In the genomic region with DNA sequence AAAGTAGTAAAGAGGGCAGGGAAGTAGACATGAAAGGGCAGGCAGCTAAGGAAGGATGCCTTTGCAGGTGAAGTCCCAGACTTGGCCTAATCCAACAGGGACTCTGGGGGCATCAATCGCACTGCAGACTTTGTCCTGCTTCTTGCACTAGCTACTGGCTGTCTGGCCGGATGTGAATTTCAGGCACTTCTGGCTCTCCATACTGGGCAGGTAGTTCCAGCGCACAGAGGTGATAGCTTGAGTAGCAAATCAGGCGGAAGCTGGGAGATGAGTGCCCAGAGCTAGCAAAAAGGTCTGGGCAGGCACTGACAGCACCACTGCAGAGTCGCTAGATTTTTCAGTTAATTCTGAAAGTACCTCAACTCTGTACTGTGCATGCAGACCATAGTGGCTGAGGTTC, we compare ENCODE assay signal across 14 cellular contexts. TPM values are rescaled to one million over a fixed set of nuclear protein-coding genes. Genes with fewer than 3 reads are reported as not detected.
DNase-seq lines count a peak whose midpoint lies in the region; ATAC-seq lines count a peak whose summit lies in the region.
"Had no signal": no experiment of that assay in that cellular context is flagged by ENCODE, and none has a peak within 500 bp of the region (broad histone marks: within the 10 kb centered on the region; RNA-seq: fewer than 3 reads in every experiment).

No MANE protein-coding gene starts in this region.

- DNase-seq in activated T-cell treated with anti-CD3 and anti-CD28 coated beads, Interleukin-2, amount 50 U/mL, for 72 hours, result no peak
- no peak for DNase-seq in activated T-cell treated with anti-CD3 and anti-CD28 coated beads, Interleukin-2, amount 50 U/mL, for 4 hours
- DNase-seq in central memory CD8-positive, alpha-beta T cell (ENCODE audit: low spot score in 2 of 2), result no peak
- DNase-seq in kidney tubule cell (ENCODE audit: low spot score), result no peak
- DNase-seq in UCSD-AML1 (lab: John Stamatoyannopoulos, UW; ENCODE audit: unreplicated experiment), result no peak
- DNase-seq in right cardiac atrium, result no peak
- no peak for DNase-seq in cardiac septum (ENCODE audit: low spot score)
- DNase-seq: activated CD4-positive, CD25-positive, alpha-beta regulatory T cell treated with anti-CD3 and anti-CD28 coated beads, Interleukin-2, amount 50 U/mL, for 72 hours; activated naive CD8-positive, alpha-beta T cell treated with anti-CD3 and anti-CD28 coated beads, Interleukin-2, amount 10 ng/mL, durations not matched to agents 7 days and 5 days; CD8-positive, alpha-beta memory T cell; EL had no signal

- H3K27me3 Mint-ChIP-seq in activated T-cell treated with anti-CD3 and anti-CD28 coated beads, Interleukin-2, amount 50 U/mL, for 72 hours (ENCODE audit: low read depth), result no peaks in the 10 kb centered on the region
- H3K27me3 Mint-ChIP-seq in activated T-cell treated with anti-CD3 and anti-CD28 coated beads, Interleukin-2, amount 50 U/mL, for 4 hours (ENCODE audit: low read depth), result no peaks in the 10 kb centered on the region
- peaks cover 5% of the 10 kb centered on the region for H3K27me3 Mint-ChIP-seq in central memory CD8-positive, alpha-beta T cell
- H3K27me3 Mint-ChIP-seq: stimulated activated naive CD8-positive, alpha-beta T cell treated with anti-CD3 and anti-CD28 coated beads, Interleukin-15, Interleukin-2, amounts not matched to agents 100 ng/mL and 50 ng/mL, for 24 hours had no signal

- H3K27me3 ChIP-seq in muscle layer of duodenum (ENCODE audit: low read depth, low read length) (no peaks in the 10 kb centered on the region), right cardiac atrium (ENCODE audit: control insufficient read depth, insufficient read depth) (no peaks in the 10 kb centered on the region)

- 90% methylated on average over 5 of the region's 5 CpGs for WGBS in right cardiac atrium

- H3K27ac ChIP-seq in muscle layer of duodenum (ENCODE audit: low read length) (peak overlapping the region; percentile 70), right cardiac atrium (ENCODE audit: low read length) (no peak overlapping the region)

- H3K36me3 Mint-ChIP-seq in activated T-cell treated with anti-CD3 and anti-CD28 coated beads, Interleukin-2, amount 50 U/mL, for 72 hours (ENCODE audit: insufficient read depth in 2 of 2), result no peaks in the 10 kb centered on the region
- no peaks in the 10 kb centered on the region for H3K36me3 Mint-ChIP-seq in activated T-cell treated with anti-CD3 and anti-CD28 coated beads, Interleukin-2, amount 50 U/mL, for 4 hours (ENCODE audit: insufficient read depth)
- peaks cover 7% of the 10 kb centered on the region for H3K36me3 Mint-ChIP-seq in central memory CD8-positive, alpha-beta T cell (ENCODE audit: insufficient read depth)
- H3K36me3 Mint-ChIP-seq: activated naive CD8-positive, alpha-beta T cell treated with anti-CD3 and anti-CD28 coated beads, Interleukin-2, amount 10 ng/mL, durations not matched to agents 7 days and 5 days had no signal

- no peaks in the 10 kb centered on the region for H3K36me3 ChIP-seq in muscle layer of duodenum (ENCODE audit: control insufficient read depth in 1 of 2, insufficient read depth in 2 of 2, low read length in 2 of 2)

- intact Hi-C loops in right cardiac atrium (cut with DNase I), result no loop called here
- intact Hi-C loops in cardiac septum (cut with DNase I), result loop anchor here (10.0 kb wide), 1 partner anchor 350 kb away; no protein-coding TSS in a partner anchor

- H3K27ac Mint-ChIP-seq in activated T-cell treated with anti-CD3 and anti-CD28 coated beads, Interleukin-2, amount 50 U/mL, for 72 hours, result no peak overlapping the region
- H3K27ac Mint-ChIP-seq in central memory CD8-positive, alpha-beta T cell (ENCODE audit: low read depth), result no peak overlapping the region
- H3K27ac Mint-ChIP-seq: activated naive CD8-positive, alpha-beta T cell treated with anti-CD3 and anti-CD28 coated beads, Interleukin-2, amount 10 ng/mL, durations not matched to agents 7 days and 5 days had no signal

- H3K4me1 ChIP-seq in muscle layer of duodenum (ENCODE audit: control insufficient read depth in 1 of 2, insufficient read depth in 2 of 2, low read length in 2 of 2) (peaks cover 0 to 13% of the 10 kb centered on the region in 2 donors), right cardiac atrium (ENCODE audit: control insufficient read depth, insufficient read depth, low read length) (no peaks in the 10 kb centered on the region)

- H3K4me3 ChIP-seq in muscle layer of duodenum (ENCODE audit: low read depth in 1 of 2, low read length in 2 of 2) (peak overlapping the region in 1 of 2 donors; percentile 70), right cardiac atrium (ENCODE audit: low read length) (no peak overlapping the region)

- peaks cover 24% of the 10 kb centered on the region for H3K4me1 Mint-ChIP-seq in activated T-cell treated with anti-CD3 and anti-CD28 coated beads, Interleukin-2, amount 50 U/mL, for 72 hours (ENCODE audit: low read depth)
- H3K4me1 Mint-ChIP-seq in activated T-cell treated with anti-CD3 and anti-CD28 coated beads, Interleukin-2, amount 50 U/mL, for 4 hours (ENCODE audit: low read depth), result peaks cover 13% of the 10 kb centered on the region
- peaks cover 19% of the 10 kb centered on the region for H3K4me1 Mint-ChIP-seq in central memory CD8-positive, alpha-beta T cell

- H3K9me3 Mint-ChIP-seq in activated T-cell treated with anti-CD3 and anti-CD28 coated beads, Interleukin-2, amount 50 U/mL, for 72 hours, result no peaks in the 10 kb centered on the region
- no peaks in the 10 kb centered on the region for H3K9me3 Mint-ChIP-seq in activated T-cell treated with anti-CD3 and anti-CD28 coated beads, Interleukin-2, amount 50 U/mL, for 4 hours
- no peaks in the 10 kb centered on the region for H3K9me3 Mint-ChIP-seq in central memory CD8-positive, alpha-beta T cell
- H3K9me3 Mint-ChIP-seq: activated naive CD8-positive, alpha-beta T cell treated with anti-CD3 and anti-CD28 coated beads, Interleukin-2, amount 10 ng/mL, durations not matched to agents 7 days and 5 days; CD8-positive, alpha-beta memory T cell; stimulated activated naive CD8-positive, alpha-beta T cell treated with anti-CD3 and anti-CD28 coated beads, Interleukin-15, Interleukin-2, amounts not matched to agents 100 ng/mL and 50 ng/mL, for 24 hours had no signal

- H3K9me3 ChIP-seq in muscle layer of duodenum (ENCODE audit: control insufficient read depth in 1 of 2, low read length in 2 of 2) (no peaks in the 10 kb centered on the region), right cardiac atrium (ENCODE audit: control insufficient read depth, low read length) (no peaks in the 10 kb centered on the region)

- peak overlapping the region; percentile 90 to 97 for H3K4me3 Mint-ChIP-seq in activated T-cell treated with anti-CD3 and anti-CD28 coated beads, Interleukin-2, amount 50 U/mL, for 72 hours
- H3K4me3 Mint-ChIP-seq in activated T-cell treated with anti-CD3 and anti-CD28 coated beads, Interleukin-2, amount 50 U/mL, for 4 hours, result no peak overlapping the region
- peak overlapping the region; percentile 80 for H3K4me3 Mint-ChIP-seq in central memory CD8-positive, alpha-beta T cell

- ATAC-seq in activated T-cell treated with anti-CD3 and anti-CD28 coated beads, Interleukin-2, amount 50 U/mL, for 72 hours (replicated peaks in 1 of 2), result no peak
- no peak for ATAC-seq in activated T-cell treated with anti-CD3 and anti-CD28 coated beads, Interleukin-2, amount 50 U/mL, for 4 hours
- no peak for ATAC-seq in central memory CD8-positive, alpha-beta T cell (replicated peaks; ENCODE audit: extremely low read depth, poor library complexity, severe bottlenecking)
- no peak for ATAC-seq in right cardiac atrium
- ATAC-seq: K562 had no signal

RNA-seq across cellular contexts. Expression of gene RSPH1, which starts 1.0 kb away (rescaled TPM):
- under 1 TPM; 0.19 to 0.36 TPM for total RNA-seq in activated T-cell treated with anti-CD3 and anti-CD28 coated beads, Interleukin-2, amount 50 U/mL, for 72 hours
- total RNA-seq in activated T-cell treated with anti-CD3 and anti-CD28 coated beads, Interleukin-2, amount 50 U/mL, for 4 hours, result not detected
- not detected for total RNA-seq in right cardiac atrium
- polyA plus RNA-seq in right cardiac atrium, result not detected
- total RNA-seq in cardiac septum, result not detected
- total RNA-seq: activated naive CD8-positive, alpha-beta T cell treated with anti-CD3 and anti-CD28 coated beads, Interleukin-2, amount 10 ng/mL, durations not matched to agents 7 days and 5 days; CD8-positive, alpha-beta memory T cell; K562 had no signal
- polyA plus RNA-seq: CD8-positive, alpha-beta memory T cell had no signal

RNA-seq across cellular contexts. Expression of gene SLC37A1, which starts 18.6 kb away (rescaled TPM):
- total RNA-seq in activated T-cell treated with anti-CD3 and anti-CD28 coated beads, Interleukin-2, amount 50 U/mL, for 72 hours, result 10 to 100 TPM; 27.5 to 37.6 TPM
- total RNA-seq in activated T-cell treated with anti-CD3 and anti-CD28 coated beads, Interleukin-2, amount 50 U/mL, for 4 hours, result 10 to 100 TPM; 16.3 to 22.1 (median 20.2) TPM
- total RNA-seq in right cardiac atrium (1 to 10 TPM; 2.7 to 2.9 (median 2.9) TPM), cardiac septum (6.7 TPM)
- 1.9 TPM for polyA plus RNA-seq in right cardiac atrium
